1 cellular context compared by ENCODE assay signal in genomic region chr1:26162220-26162703, GRCh38.
TF ChIP-seq lines count a peak whose summit lies in the region.

No MANE protein-coding gene starts in this region.

TF ChIP-seq in IMR-90, 13 proteins besides CTCF, POLR2A, EP300 and RAD21 (continued from another document):
- TF ChIP-seq ELK1 (IDR thresholded peaks at IDR 0.05; ENCODE audit: borderline replicate concordance, low read depth, low read length), result no peak
- TF ChIP-seq BHLHE40 (IDR thresholded peaks at IDR 0.05; ENCODE audit: low read depth, low read length), result no peak
- TF ChIP-seq NFE2L2 (IDR thresholded peaks at IDR 0.05; ENCODE audit: low read depth, low read length), result no peak
- TF ChIP-seq MAZ (IDR thresholded peaks at IDR 0.05; ENCODE audit: borderline replicate concordance, low read depth, low read length), result no peak
- TF ChIP-seq FOS (IDR thresholded peaks at IDR 0.05; ENCODE audit: low read depth, low read length), result no peak
